Comparison of ENCODE assay signal across 8 cellular contexts in genomic region chr3:197664423-197665141, GRCh38.
DNase-seq lines count a peak whose midpoint lies in the region; ATAC-seq, FAIRE-seq and TF ChIP-seq lines count a peak whose summit lies in the region.
"Not testable (repeated sequence)": the region's sequence is repeated elsewhere in the genome, so short reads cannot be mapped to it uniquely, and the experiment has no call there.

No MANE protein-coding gene starts in this region.

- H2BK12ac ChIP-seq in H1 (ENCODE audit: low read depth, low read length) = peak overlapping the region; percentile 60; the same call in 1 of the 2 replicates

- not testable (repeated sequence) for H2AK5ac ChIP-seq in H1 (ENCODE audit: low read depth, low read length)

- H3K4me2 ChIP-seq in Loucy (ENCODE audit: low read depth, low read length, poor library complexity, severe bottlenecking) (peak overlapping the region; percentile 37), H1 (ENCODE audit: insufficient read depth in 1 of 2, low read depth in 2 of 2, low read length in 2 of 2) (peak overlapping the region; percentile 57 to 69)

- H3K4ac ChIP-seq in H1 (replicated peaks; ENCODE audit: insufficient read length, low read depth, low read length) = not testable (repeated sequence)

- H3K18ac ChIP-seq in H1 (ENCODE audit: extremely low read depth, low read length) = not testable (repeated sequence)

- H3K79me1 ChIP-seq in H1 (ENCODE audit: low read depth, low read length) = not testable (repeated sequence)

- H2AFZ ChIP-seq in Loucy (ENCODE audit: low read length); H1 (ENCODE audit: low read length): not testable (repeated sequence)

- not testable (repeated sequence) for H3K27ac Mint-ChIP-seq in CD4-positive, CD25-positive, alpha-beta regulatory T cell

- ATAC-seq in CD4-positive, CD25-positive, alpha-beta regulatory T cell (ENCODE audit: low read depth in 2 of 2) = peak; percentile 48 to 65
- peak; percentile 45 for ATAC-seq in GM19452 (IDR thresholded peaks at IDR 0.05; ENCODE audit: unreplicated experiment)
- peak; percentile 33 for ATAC-seq in HG02943 (IDR thresholded peaks at IDR 0.05; ENCODE audit: low read depth, unreplicated experiment)

- POLR2A ChIA-PET in H1 (lab: Charles Lee; ENCODE audit: partially characterized antibody) = not testable (repeated sequence)

- not testable (repeated sequence) for H2BK15ac ChIP-seq in H1 (ENCODE audit: low read length)

- not testable (repeated sequence) for H4K91ac ChIP-seq in H1 (replicated peaks; ENCODE audit: insufficient read length, low read length)

- not testable (repeated sequence) for TF ChIP-seq POLR2A in H1 (IDR thresholded peaks at IDR 0.05; ENCODE audit: control extremely low read depth in 1 of 2, low read depth in 2 of 2, low read length in 2 of 2)

- H3K4me1 Mint-ChIP-seq in CD4-positive, CD25-positive, alpha-beta regulatory T cell = not testable (repeated sequence)

- H3K9me3 Mint-ChIP-seq in CD4-positive, CD25-positive, alpha-beta regulatory T cell = not testable (repeated sequence)

- H2BK120ac ChIP-seq in H1 (replicated peaks; ENCODE audit: low read depth, low read length) = not testable (repeated sequence)

- CTCF ChIA-PET in H1 (lab: Charles Lee; ENCODE audit: partially characterized antibody) = interaction anchor here (0.6 kb wide), 1 partner anchor 409 kb away, joined by 6 read pairs; no protein-coding TSS in a partner anchor

- not testable (repeated sequence) for H3K23ac ChIP-seq in H1 (ENCODE audit: insufficient read length)

- H3K27me3 Mint-ChIP-seq in CD4-positive, CD25-positive, alpha-beta regulatory T cell = not testable (repeated sequence)

- H2BK20ac ChIP-seq in H1 (ENCODE audit: low read length) = not testable (repeated sequence)

- not testable (repeated sequence) for H4K5ac ChIP-seq in H1 (ENCODE audit: insufficient read length, low read depth, low read length)

- not testable (repeated sequence) for H3K79me2 ChIP-seq in Loucy (ENCODE audit: insufficient read depth, low read length); H1 (ENCODE audit: control insufficient read depth in 1 of 2, insufficient read depth in 2 of 2, low read length in 2 of 2)

- H3K36me3 Mint-ChIP-seq in CD4-positive, CD25-positive, alpha-beta regulatory T cell = not testable (repeated sequence)

- not testable (repeated sequence) for H3K9me3 ChIP-seq in CD4-positive, CD25-positive, alpha-beta regulatory T cell (ENCODE audit: control insufficient read depth in 2 of 2, low read length in 2 of 2); Loucy (ENCODE audit: insufficient read depth, low read depth, low read length); H1 (ENCODE audit: insufficient read depth in 2 of 2, low read depth in 1 of 2, low read length in 1 of 2)

- not testable (repeated sequence) for H4K20me1 ChIP-seq in Loucy (ENCODE audit: insufficient read depth, low read length, poor library complexity, severe bottlenecking); H1 (replicated peaks in 1 of 2; ENCODE audit: control insufficient read depth in 1 of 2, insufficient read depth in 2 of 2, low read length in 2 of 2)

- not testable (repeated sequence) for TF ChIP-seq RAD21 in H1 (IDR thresholded peaks at IDR 0.05 in 1 of 2, conservative IDR thresholded peaks at IDR 0.05 in 1 of 2; ENCODE audit: low read depth in 2 of 2, low read length in 2 of 2)

- H3K4me1 ChIP-seq in CD4-positive, CD25-positive, alpha-beta regulatory T cell (ENCODE audit: control insufficient read depth, insufficient read depth, low read length, poor library complexity, severe bottlenecking); Loucy (ENCODE audit: insufficient read depth, low read length, poor library complexity, severe bottlenecking); H1 (replicated peaks in 1 of 4; ENCODE audit: control insufficient read depth in 3 of 4, insufficient read depth in 4 of 4, low read length in 3 of 4): not testable (repeated sequence)

- WGBS in H1 (ENCODE audit: extremely low coverage in 1 of 2, insufficient coverage in 1 of 2, insufficient read length in 1 of 2, insufficient replicate concordance in 2 of 2, low coverage in 1 of 2, low lambda C conversion rate in 2 of 2, missing lambda C conversion rate in 1 of 2), 2 experiments = 35% methylated on average over 23 of the region's 29 CpGs; no CpG with 5 or more reads in 1 of the 2 experiments

- peak overlapping the region in 3 of 4 donors; percentile 47 to 72 (median 60) for H3K4me3 Mint-ChIP-seq in CD4-positive, CD25-positive, alpha-beta regulatory T cell

- H3K14ac ChIP-seq in H1 (ENCODE audit: insufficient read length) = not testable (repeated sequence)

- H2BK5ac ChIP-seq in H1 (ENCODE audit: low read depth, low read length) = not testable (repeated sequence)

- H3F3A ChIP-seq in Loucy (ENCODE audit: low read depth) = not testable (repeated sequence)

- H4K8ac ChIP-seq in H1 (ENCODE audit: extremely low read depth, insufficient read depth, low read length) = not testable (repeated sequence)

- H3K9ac ChIP-seq in Loucy (ENCODE audit: low read depth, low read length, poor library complexity, severe bottlenecking); H1 (replicated peaks in 1 of 4; ENCODE audit: extremely low read depth in 1 of 4, low read depth in 3 of 4, low read length in 3 of 4): not testable (repeated sequence)

- not testable (repeated sequence) for H3K27me3 ChIP-seq in CD4-positive, CD25-positive, alpha-beta regulatory T cell (ENCODE audit: control insufficient read depth, insufficient read depth, low read length); Loucy (ENCODE audit: insufficient read depth, low read length, poor library complexity, severe bottlenecking); H1 (replicated peaks in 1 of 4; ENCODE audit: control insufficient read depth in 3 of 4, extremely low read depth in 1 of 4, insufficient read depth in 3 of 4, low read length in 3 of 4)

- TF ChIP-seq CTCF in Loucy (conservative IDR thresholded peaks at IDR 0.05; ENCODE audit: low read length); H1 (IDR thresholded peaks at IDR 0.05; ENCODE audit: control extremely low read depth in 1 of 3, insufficient read depth in 1 of 3, low read depth in 1 of 3, low read length in 3 of 3): not testable (repeated sequence)

- not testable (repeated sequence) for H3K9me2 ChIP-seq in Loucy (replicated peaks; ENCODE audit: low read depth, low read length)

- not testable (repeated sequence) for H3K4me3 ChIP-seq in CD4-positive, CD25-positive, alpha-beta regulatory T cell (ENCODE audit: low read depth, low read length); Loucy (ENCODE audit: low read length, poor library complexity, severe bottlenecking)
- H3K4me3 ChIP-seq in H1 (ENCODE audit: extremely low read depth in 1 of 4, insufficient read depth in 2 of 4, low read depth in 3 of 4, low read length in 4 of 4) = peak overlapping the region in 2 of 4 experiments; percentile 27 to 50; a peak in 4 of 8 replicates

- H3K36me3 ChIP-seq in CD4-positive, CD25-positive, alpha-beta regulatory T cell (ENCODE audit: control insufficient read depth, insufficient read depth, low read length); Loucy (ENCODE audit: insufficient read depth, low read length); H1 (ENCODE audit: control insufficient read depth in 2 of 4, insufficient read depth in 4 of 4, low read length in 3 of 4): not testable (repeated sequence)

- not testable (repeated sequence) for H3K23me2 ChIP-seq in H1 (ENCODE audit: low read depth, low read length)

- peak in 2 of 3 donors; percentile 39 to 42 for DNase-seq in CD4-positive, CD25-positive, alpha-beta regulatory T cell
- DNase-seq in activated T-cell treated with anti-CD3 and anti-CD28 coated beads, Interleukin-2, amount 50 U/mL, for 1 hour = peak; percentile 66
- DNase-seq in H1 (ENCODE audit: low read depth in 1 of 2, low spot score in 2 of 2) (peak in 1 of 2 experiments; percentile 88), mesenteric fat pad (ENCODE audit: low spot score) (peak; percentile 87)
- peak in 2 of 3 experiments; percentile 10 to 28 for DNase-seq in stimulated activated CD4-positive, alpha-beta T cell treated with anti-CD3 and anti-CD28 coated beads, TNF-alpha, amount 100 ng/mL, for 4 hours (ENCODE audit: low read depth in 3 of 3)

- not testable (repeated sequence) for H3K56ac ChIP-seq in H1 (replicated peaks; ENCODE audit: insufficient read length, low read depth, low read length)

- not testable (repeated sequence) for TF ChIP-seq EP300 in H1 (IDR thresholded peaks at IDR 0.05; ENCODE audit: borderline replicate concordance in 1 of 2, low read depth in 2 of 2, low read length in 2 of 2)

- not testable (repeated sequence) for H3K27ac ChIP-seq in CD4-positive, CD25-positive, alpha-beta regulatory T cell (ENCODE audit: insufficient read depth, low read length, poor library complexity, severe bottlenecking); H1 (ENCODE audit: low read depth, low read length)

- FAIRE-seq in H1 (lab: Jason Lieb, UNC) = not testable (repeated sequence)
